ENCODE assay signal across 1 cellular context in the genomic region with DNA sequence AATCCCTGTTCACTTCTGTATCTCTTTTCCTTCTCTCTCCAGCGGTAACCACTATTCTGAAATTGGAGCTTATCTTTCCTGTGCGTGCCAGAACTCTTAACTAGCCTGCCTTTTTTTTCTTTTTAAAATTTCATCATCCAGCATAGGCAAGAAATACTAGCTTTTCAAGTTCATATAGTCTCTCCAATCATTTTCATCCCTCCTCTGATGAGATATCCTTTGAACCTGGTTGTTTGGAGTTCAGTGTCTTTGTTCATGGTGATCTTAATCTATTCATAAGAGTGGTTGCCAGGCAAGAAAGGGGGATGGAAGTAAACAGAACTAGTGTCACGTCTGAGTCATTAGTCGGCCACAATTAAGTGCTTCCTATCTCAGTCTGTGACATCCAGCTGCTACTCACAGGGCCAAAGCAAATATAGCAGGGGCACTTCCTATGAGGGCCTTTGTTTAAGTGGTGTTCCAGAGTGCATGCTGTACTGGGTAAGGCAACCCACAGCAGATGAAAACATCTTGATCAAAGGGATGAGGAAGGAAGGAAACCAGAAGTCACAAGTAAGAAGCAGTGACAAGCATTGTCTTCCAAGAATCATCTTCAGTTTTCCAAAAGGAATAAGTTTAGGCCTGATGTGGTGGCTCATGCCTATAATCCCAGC.
A peak's percentile ranks its signal among the peaks of the same experiment; 100 is the strongest.
TF ChIP-seq lines count a peak whose summit lies in the region.

No MANE protein-coding gene starts in this region.

TF ChIP-seq in K562, 482 proteins besides CTCF, POLR2A, EP300 and RAD21 (continued from another document and continues in another):
- TF ChIP-seq JUND (IDR thresholded peaks at IDR 0.05; ENCODE audit: borderline replicate concordance, low read depth, low read length) (peak; percentile 90), JUND (tag; IDR thresholded peaks at IDR 0.05; ENCODE audit: borderline replicate concordance, low read depth, low read length) (peak; percentile 93; the same call in 2 of the 3 replicates), ARID1B (IDR thresholded peaks at IDR 0.05) (peak; percentile 94), ZNF830 (CRISPR knock-in tag; IDR thresholded peaks at IDR 0.05) (no peak), HDAC3 (IDR thresholded peaks at IDR 0.05; ENCODE audit: borderline replicate concordance, partially characterized antibody) (peak; percentile 61), HNRNPL (IDR thresholded peaks at IDR 0.05; ENCODE audit: low read depth, low read length) (no peak), FOXJ3 (CRISPR knock-in tag; IDR thresholded peaks at IDR 0.05) (peak; percentile 88), ZNF444 (CRISPR knock-in tag; IDR thresholded peaks at IDR 0.05) (peak; percentile 92), GATAD2B (IDR thresholded peaks at IDR 0.05; ENCODE audit: borderline replicate concordance) (peak; percentile 74), RNF2 (IDR thresholded peaks at IDR 0.05) (peak; percentile 72), ZBTB17 (CRISPR knock-in tag; IDR thresholded peaks at IDR 0.05) (no peak), GATA2 (CRISPR knock-in tag; IDR thresholded peaks at IDR 0.05) (peak; percentile 86), ZNF24 (IDR thresholded peaks at IDR 0.05) (peak; percentile 90), ZNF431 (CRISPR knock-in tag; IDR thresholded peaks at IDR 0.05) (no peak), FOSL1 (tag; conservative IDR thresholded peaks at IDR 0.05) (peak; percentile 97), ZNF140 (CRISPR knock-in tag; IDR thresholded peaks at IDR 0.05) (no peak), KAT7 (CRISPR knock-in tag; IDR thresholded peaks at IDR 0.05; ENCODE audit: borderline replicate concordance) (no peak), HDAC2 (IDR thresholded peaks at IDR 0.05) (peak; percentile 75), MBD2 (IDR thresholded peaks at IDR 0.05; ENCODE audit: borderline replicate concordance, low read depth) (peak; percentile 57; the same call in 1 of the 2 replicates), ARNT (IDR thresholded peaks at IDR 0.05) (peak in 1 of 2 experiments; percentile 88; a peak in 2 of 4 replicates), ZNF584 (CRISPR knock-in tag; IDR thresholded peaks at IDR 0.05; ENCODE audit: low read depth) (peak; percentile 39; the same call in 1 of the 2 replicates), MYNN (IDR thresholded peaks at IDR 0.05) (peak; percentile 42; the same call in 1 of the 2 replicates), MYNN (CRISPR knock-in tag; IDR thresholded peaks at IDR 0.05) (no peak), ATF7 (IDR thresholded peaks at IDR 0.05) (peak; percentile 83), ZFX (CRISPR knock-in tag; IDR thresholded peaks at IDR 0.05) (peak; percentile 61), KDM1A (IDR thresholded peaks at IDR 0.05) (peak; percentile 32 to 83; a peak in 2 of 4 replicates), SMARCE1 (IDR thresholded peaks at IDR 0.05) (peak; percentile 95), MTA3 (IDR thresholded peaks at IDR 0.05; ENCODE audit: borderline replicate concordance) (0 out of 2 replicates have a peak, but pooled peaks have one; percentile 35), CBFA2T2 (conservative IDR thresholded peaks at IDR 0.05) (peak; percentile 76), ETV6 (IDR thresholded peaks at IDR 0.05; ENCODE audit: borderline replicate concordance in 1 of 2, low read depth in 2 of 2, low read length in 1 of 2) (peak in 1 of 2 experiments; percentile 73; a peak in 2 of 4 replicates), ETV6 (CRISPR knock-in tag; IDR thresholded peaks at IDR 0.05; ENCODE audit: borderline replicate concordance) (no peak), BDP1 (IDR thresholded peaks at IDR 0.05; ENCODE audit: insufficient read depth, insufficient read length) (no peak)
- TF ChIP-seq, protein P1, sequence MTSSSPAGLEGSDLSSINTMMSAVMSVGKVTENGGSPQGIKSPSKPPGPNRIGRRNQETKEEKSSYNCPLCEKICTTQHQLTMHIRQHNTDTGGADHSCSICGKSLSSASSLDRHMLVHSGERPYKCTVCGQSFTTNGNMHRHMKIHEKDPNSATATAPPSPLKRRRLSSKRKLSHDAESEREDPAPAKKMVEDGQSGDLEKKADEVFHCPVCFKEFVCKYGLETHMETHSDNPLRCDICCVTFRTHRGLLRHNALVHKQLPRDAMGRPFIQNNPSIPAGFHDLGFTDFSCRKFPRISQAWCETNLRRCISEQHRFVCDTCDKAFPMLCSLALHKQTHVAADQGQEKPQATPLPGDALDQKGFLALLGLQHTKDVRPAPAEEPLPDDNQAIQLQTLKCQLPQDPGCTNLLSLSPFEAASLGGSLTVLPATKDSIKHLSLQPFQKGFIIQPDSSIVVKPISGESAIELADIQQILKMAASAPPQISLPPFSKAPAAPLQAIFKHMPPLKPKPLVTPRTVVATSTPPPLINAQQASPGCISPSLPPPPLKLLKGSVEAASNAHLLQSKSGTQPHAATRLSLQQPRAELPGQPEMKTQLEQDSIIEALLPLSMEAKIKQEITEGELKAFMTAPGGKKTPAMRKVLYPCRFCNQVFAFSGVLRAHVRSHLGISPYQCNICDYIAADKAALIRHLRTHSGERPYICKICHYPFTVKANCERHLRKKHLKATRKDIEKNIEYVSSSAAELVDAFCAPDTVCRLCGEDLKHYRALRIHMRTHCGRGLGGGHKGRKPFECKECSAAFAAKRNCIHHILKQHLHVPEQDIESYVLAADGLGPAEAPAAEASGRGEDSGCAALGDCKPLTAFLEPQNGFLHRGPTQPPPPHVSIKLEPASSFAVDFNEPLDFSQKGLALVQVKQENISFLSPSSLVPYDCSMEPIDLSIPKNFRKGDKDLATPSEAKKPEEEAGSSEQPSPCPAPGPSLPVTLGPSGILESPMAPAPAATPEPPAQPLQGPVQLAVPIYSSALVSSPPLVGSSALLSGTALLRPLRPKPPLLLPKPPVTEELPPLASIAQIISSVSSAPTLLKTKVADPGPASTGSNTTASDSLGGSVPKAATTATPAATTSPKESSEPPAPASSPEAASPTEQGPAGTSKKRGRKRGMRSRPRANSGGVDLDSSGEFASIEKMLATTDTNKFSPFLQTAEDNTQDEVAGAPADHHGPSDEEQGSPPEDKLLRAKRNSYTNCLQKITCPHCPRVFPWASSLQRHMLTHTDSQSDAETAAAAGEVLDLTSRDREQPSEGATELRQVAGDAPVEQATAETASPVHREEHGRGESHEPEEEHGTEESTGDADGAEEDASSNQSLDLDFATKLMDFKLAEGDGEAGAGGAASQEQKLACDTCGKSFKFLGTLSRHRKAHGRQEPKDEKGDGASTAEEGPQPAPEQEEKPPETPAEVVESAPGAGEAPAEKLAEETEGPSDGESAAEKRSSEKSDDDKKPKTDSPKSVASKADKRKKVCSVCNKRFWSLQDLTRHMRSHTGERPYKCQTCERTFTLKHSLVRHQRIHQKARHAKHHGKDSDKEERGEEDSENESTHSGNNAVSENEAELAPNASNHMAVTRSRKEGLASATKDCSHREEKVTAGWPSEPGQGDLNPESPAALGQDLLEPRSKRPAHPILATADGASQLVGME (CRISPR knock-in tag; IDR thresholded peaks at IDR 0.05): no peak
- TF ChIP-seq, protein P2, sequence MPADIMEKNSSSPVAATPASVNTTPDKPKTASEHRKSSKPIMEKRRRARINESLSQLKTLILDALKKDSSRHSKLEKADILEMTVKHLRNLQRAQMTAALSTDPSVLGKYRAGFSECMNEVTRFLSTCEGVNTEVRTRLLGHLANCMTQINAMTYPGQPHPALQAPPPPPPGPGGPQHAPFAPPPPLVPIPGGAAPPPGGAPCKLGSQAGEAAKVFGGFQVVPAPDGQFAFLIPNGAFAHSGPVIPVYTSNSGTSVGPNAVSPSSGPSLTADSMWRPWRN (IDR thresholded peaks at IDR 0.05; ENCODE audit: low read depth): peak; percentile 76
- TF ChIP-seq, protein P3, sequence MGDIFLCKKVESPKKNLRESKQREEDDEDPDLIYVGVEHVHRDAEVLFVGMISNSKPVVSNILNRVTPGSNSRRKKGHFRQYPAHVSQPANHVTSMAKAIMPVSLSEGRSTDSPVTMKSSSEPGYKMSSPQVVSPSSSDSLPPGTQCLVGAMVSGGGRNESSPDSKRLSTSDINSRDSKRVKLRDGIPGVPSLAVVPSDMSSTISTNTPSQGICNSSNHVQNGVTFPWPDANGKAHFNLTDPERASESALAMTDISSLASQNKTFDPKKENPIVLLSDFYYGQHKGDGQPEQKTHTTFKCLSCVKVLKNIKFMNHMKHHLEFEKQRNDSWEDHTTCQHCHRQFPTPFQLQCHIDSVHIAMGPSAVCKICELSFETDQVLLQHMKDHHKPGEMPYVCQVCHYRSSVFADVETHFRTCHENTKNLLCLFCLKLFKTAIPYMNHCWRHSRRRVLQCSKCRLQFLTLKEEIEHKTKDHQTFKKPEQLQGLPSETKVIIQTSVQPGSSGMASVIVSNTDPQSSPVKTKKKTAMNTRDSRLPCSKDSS (IDR thresholded peaks at IDR 0.05; ENCODE audit: low read depth, partially characterized antibody): no peak
- TF ChIP-seq, protein P4, sequence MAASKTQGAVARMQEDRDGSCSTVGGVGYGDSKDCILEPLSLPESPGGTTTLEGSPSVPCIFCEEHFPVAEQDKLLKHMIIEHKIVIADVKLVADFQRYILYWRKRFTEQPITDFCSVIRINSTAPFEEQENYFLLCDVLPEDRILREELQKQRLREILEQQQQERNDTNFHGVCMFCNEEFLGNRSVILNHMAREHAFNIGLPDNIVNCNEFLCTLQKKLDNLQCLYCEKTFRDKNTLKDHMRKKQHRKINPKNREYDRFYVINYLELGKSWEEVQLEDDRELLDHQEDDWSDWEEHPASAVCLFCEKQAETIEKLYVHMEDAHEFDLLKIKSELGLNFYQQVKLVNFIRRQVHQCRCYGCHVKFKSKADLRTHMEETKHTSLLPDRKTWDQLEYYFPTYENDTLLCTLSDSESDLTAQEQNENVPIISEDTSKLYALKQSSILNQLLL (CRISPR knock-in tag; IDR thresholded peaks at IDR 0.05; ENCODE audit: borderline replicate concordance): no peak
- TF ChIP-seq, protein P5, sequence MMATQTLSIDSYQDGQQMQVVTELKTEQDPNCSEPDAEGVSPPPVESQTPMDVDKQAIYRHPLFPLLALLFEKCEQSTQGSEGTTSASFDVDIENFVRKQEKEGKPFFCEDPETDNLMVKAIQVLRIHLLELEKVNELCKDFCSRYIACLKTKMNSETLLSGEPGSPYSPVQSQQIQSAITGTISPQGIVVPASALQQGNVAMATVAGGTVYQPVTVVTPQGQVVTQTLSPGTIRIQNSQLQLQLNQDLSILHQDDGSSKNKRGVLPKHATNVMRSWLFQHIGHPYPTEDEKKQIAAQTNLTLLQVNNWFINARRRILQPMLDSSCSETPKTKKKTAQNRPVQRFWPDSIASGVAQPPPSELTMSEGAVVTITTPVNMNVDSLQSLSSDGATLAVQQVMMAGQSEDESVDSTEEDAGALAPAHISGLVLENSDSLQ (IDR thresholded peaks at IDR 0.05): peak; percentile 84
- TF ChIP-seq, protein P6, sequence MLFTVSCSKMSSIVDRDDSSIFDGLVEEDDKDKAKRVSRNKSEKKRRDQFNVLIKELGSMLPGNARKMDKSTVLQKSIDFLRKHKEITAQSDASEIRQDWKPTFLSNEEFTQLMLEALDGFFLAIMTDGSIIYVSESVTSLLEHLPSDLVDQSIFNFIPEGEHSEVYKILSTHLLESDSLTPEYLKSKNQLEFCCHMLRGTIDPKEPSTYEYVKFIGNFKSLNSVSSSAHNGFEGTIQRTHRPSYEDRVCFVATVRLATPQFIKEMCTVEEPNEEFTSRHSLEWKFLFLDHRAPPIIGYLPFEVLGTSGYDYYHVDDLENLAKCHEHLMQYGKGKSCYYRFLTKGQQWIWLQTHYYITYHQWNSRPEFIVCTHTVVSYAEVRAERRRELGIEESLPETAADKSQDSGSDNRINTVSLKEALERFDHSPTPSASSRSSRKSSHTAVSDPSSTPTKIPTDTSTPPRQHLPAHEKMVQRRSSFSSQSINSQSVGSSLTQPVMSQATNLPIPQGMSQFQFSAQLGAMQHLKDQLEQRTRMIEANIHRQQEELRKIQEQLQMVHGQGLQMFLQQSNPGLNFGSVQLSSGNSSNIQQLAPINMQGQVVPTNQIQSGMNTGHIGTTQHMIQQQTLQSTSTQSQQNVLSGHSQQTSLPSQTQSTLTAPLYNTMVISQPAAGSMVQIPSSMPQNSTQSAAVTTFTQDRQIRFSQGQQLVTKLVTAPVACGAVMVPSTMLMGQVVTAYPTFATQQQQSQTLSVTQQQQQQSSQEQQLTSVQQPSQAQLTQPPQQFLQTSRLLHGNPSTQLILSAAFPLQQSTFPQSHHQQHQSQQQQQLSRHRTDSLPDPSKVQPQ (CRISPR knock-in tag; IDR thresholded peaks at IDR 0.05; ENCODE audit: borderline replicate concordance): no peak
- TF ChIP-seq, protein P7, sequence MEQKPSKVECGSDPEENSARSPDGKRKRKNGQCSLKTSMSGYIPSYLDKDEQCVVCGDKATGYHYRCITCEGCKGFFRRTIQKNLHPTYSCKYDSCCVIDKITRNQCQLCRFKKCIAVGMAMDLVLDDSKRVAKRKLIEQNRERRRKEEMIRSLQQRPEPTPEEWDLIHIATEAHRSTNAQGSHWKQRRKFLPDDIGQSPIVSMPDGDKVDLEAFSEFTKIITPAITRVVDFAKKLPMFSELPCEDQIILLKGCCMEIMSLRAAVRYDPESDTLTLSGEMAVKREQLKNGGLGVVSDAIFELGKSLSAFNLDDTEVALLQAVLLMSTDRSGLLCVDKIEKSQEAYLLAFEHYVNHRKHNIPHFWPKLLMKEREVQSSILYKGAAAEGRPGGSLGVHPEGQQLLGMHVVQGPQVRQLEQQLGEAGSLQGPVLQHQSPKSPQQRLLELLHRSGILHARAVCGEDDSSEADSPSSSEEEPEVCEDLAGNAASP (IDR thresholded peaks at IDR 0.05): no peak
- TF ChIP-seq, protein P8, sequence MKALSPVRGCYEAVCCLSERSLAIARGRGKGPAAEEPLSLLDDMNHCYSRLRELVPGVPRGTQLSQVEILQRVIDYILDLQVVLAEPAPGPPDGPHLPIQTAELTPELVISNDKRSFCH (CRISPR knock-in tag; IDR thresholded peaks at IDR 0.05): no peak
- TF ChIP-seq, protein P8 (tag; IDR thresholded peaks at IDR 0.05): no peak
- TF ChIP-seq, protein P9, sequence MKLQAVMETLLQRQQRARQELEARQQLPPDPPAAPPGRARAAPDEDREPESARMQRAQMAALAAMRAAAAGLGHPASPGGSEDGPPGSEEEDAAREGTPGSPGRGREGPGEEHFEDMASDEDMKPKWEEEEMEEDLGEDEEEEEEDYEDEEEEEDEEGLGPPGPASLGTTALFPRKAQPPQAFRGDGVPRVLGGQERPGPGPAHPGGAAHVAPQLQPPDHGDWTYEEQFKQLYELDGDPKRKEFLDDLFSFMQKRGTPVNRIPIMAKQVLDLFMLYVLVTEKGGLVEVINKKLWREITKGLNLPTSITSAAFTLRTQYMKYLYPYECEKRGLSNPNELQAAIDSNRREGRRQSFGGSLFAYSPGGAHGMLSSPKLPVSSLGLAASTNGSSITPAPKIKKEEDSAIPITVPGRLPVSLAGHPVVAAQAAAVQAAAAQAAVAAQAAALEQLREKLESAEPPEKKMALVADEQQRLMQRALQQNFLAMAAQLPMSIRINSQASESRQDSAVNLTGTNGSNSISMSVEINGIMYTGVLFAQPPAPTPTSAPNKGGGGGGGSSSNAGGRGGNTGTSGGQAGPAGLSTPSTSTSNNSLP (IDR thresholded peaks at IDR 0.05; ENCODE audit: borderline replicate concordance, low read depth, low read length): peak; percentile 52; the same call in 1 of the 2 replicates
